Comparison of ENCODE assay signal across 8 cellular contexts in the genomic region with DNA sequence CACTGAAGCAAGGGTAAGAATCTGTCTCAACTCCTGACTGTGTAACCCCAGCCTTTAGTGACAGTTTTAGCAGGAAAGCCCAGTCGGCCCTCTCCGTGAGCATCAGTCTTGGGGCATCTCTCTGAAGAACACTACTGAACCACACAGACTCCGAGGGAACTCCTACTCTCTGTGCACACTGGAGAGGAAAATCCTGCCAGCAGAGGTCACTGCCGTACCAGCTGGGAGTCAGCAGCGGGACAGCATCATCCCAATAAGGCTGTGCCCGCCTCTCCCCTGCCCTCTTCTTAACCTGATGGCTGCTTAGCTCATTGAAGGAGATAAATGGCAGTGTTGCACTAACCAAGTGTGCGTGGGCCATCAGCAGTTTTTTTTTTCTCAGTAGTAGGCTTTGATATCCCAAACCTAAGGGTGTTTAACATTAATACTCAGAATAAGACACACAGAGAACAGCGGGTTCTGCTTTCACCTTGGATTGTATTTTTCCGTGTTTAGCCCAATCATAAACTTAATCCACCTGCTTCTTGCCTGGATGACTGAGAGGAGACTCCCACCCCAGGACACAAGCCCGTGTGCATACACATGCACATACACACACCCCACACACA. TPM values are rescaled to one million over a fixed set of nuclear protein-coding genes. Genes with fewer than 3 reads are reported as not detected.
DNase-seq lines count a peak whose midpoint lies in the region; ATAC-seq and TF ChIP-seq lines count a peak whose summit lies in the region.

No MANE protein-coding gene starts in this region.

- ATAC-seq in HG02852 (IDR thresholded peaks at IDR 0.05; ENCODE audit: unreplicated experiment) (peak; percentile 93), left cardiac atrium (peak; percentile 97), GM18517 (IDR thresholded peaks at IDR 0.05; ENCODE audit: unreplicated experiment) (no peak)

- DNase-seq in GM13977 (ENCODE audit: low spot score), result peak; percentile 76
- peak; percentile 84 for DNase-seq in NCI-H146 treated with DMSO at 0.1 percent for 48 hours (lab: John Stamatoyannopoulos, UW; ENCODE audit: unreplicated experiment)
- DNase-seq in T follicular helper cell (ENCODE audit: low read depth), result peak; percentile 84
- DNase-seq in activated naive CD8-positive, alpha-beta T cell treated with anti-CD3 and anti-CD28 coated beads, Interleukin-2, amount 50 U/mL, for 16 hours (ENCODE audit: low read depth, low spot score), result peak; percentile 75
- DNase-seq in left cardiac atrium, result peak; percentile 90
- peak; percentile 74 for DNase-seq in retina

- intact Hi-C loops in left cardiac atrium (cut with DNase I), result loop anchor here in 1 of 2 donors (2.0 kb wide), 1 partner anchor 101 kb away; no protein-coding TSS in a partner anchor

- in situ Hi-C loops in GM13977 (cut with MboI; ENCODE audit: low pct_unique_long_range_greater_than_20kb, low sequenced_read_pairs, unreplicated experiment), result no loop called here

- TF ChIP-seq CTCF in GM13977 (IDR thresholded peaks at IDR 0.05; ENCODE audit: extremely low read depth, insufficient read depth, missing control alignments), result peak; percentile 85

RNA-seq across cellular contexts. Expression of gene RASA2, which starts 26.6 kb away (rescaled TPM):
- 1 to 10 TPM; 5.2 to 7.8 TPM for total RNA-seq in left cardiac atrium
